Comparison of ENCODE assay signal across 8 cellular contexts in the genomic region with DNA sequence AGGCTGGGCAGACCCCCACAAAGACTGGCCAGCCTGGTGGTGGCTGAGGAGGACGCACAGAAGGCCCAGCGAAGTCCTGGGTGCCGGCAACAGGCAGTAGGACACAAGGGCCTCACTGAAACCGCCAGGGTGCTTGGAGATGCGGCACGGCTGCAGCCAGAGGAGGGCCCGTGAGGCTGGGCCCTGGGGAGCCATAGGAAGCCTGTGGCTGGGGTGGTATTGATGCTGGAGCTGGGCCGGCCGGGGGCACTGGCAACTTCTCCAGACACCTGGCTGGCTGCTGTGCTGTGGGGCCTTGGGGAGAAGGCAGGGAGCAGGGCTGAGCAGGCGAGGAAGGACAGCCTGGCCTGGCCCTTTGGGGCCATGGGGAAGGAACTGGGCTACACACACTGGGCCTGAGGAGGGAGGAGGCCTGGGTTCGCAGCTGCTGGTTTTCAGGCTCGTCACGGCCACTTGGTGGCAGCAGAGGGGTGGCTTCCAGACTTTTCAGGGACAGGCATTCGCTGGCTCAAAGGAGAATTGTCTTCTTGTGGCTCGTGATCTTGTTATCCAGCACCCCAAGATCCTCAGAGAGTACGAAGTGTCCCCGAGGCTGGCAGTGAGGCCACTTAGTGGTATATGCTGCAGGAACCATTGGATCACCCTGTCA. TPM values are rescaled to one million over a fixed set of nuclear protein-coding genes. Genes with fewer than 3 reads are reported as not detected.
DNase-seq lines count a peak whose midpoint lies in the region; ATAC-seq lines count a peak whose summit lies in the region.

No MANE protein-coding gene starts in this region.

- DNase-seq in SIG-M5 treated with dmso at 0.1 percent for 504 hours (lab: John Stamatoyannopoulos, UW; ENCODE audit: unreplicated experiment) (peak; percentile 56), SIG-M5 (lab: John Stamatoyannopoulos, UW) (no peak), NCI-H1092 treated with DMSO at 0.1 percent for 48 hours (lab: John Stamatoyannopoulos, UW) (peak; percentile 45), left colon (peak; percentile 43 to 76), NCI-H446 treated with DMSO at 0.1 percent for 48 hours (lab: John Stamatoyannopoulos, UW) (no peak)
- peak; percentile 55 for DNase-seq in activated CD4-positive, CD25-positive, alpha-beta regulatory T cell treated with anti-CD3 and anti-CD28 coated beads, Interleukin-2, amount 50 U/mL, for 72 hours
- peak; percentile 48 for DNase-seq in central memory CD4-positive, alpha-beta T cell
- DNase-seq in stimulated activated CD4-positive, alpha-beta T cell treated with anti-CD3 and anti-CD28 coated beads, TNF-alpha, amount 100 ng/mL, for 1 hour (ENCODE audit: low read depth in 3 of 3, low spot score in 1 of 3): peak; percentile 9 to 48 (median 12)

- peak; percentile 84 for ATAC-seq in left colon

- intact Hi-C loops in left colon (cut with DNase I, micrococcal nuclease): loop anchor here in 1 of 2 donors (10.0 kb wide), 1 partner anchor 110 kb away; no protein-coding TSS in a partner anchor

RNA-seq across cellular contexts. Expression of a gene that starts 37.2 kb away (rescaled TPM):
- total RNA-seq in left colon: under 1 TPM; 0.08 to 0.21 TPM

RNA-seq across cellular contexts. Expression of a gene that starts 44.3 kb away (rescaled TPM):
- total RNA-seq in left colon: 10 to 100 TPM; 20.4 to 21.8 TPM

RNA-seq across cellular contexts. Expression of a gene that starts 59.9 kb away (rescaled TPM):
- total RNA-seq in left colon: 1 to 10 TPM; 7.8 to 9.9 TPM

Comparison
In these comparisons a context has a peak if more than half of its experiments do, and no peak if none do; other contexts are left out.
1. DNase-seq: peak in SIG-M5 treated with dmso at 0.1 percent for 504 hours (single experiment), NCI-H1092 treated with DMSO at 0.1 percent for 48 hours (single experiment), activated CD4-positive, CD25-positive, alpha-beta regulatory T cell treated with anti-CD3 and anti-CD28 coated beads, Interleukin-2, amount 50 U/mL, for 72 hours (single experiment), central memory CD4-positive, alpha-beta T cell (single experiment), left colon (2 of 2) and stimulated activated CD4-positive, alpha-beta T cell treated with anti-CD3 and anti-CD28 coated beads, TNF-alpha, amount 100 ng/mL, for 1 hour (3 of 3); none in SIG-M5 (single experiment) and NCI-H446 treated with DMSO at 0.1 percent for 48 hours (single experiment).